In genomic region chr19:14204676-14205459, GRCh38 we compare ENCODE assay signal across 8 cellular contexts. TPM values are rescaled to one million over a fixed set of nuclear protein-coding genes. Genes with fewer than 3 reads are reported as not detected.
DNase-seq lines count a peak whose midpoint lies in the region; ATAC-seq and TF ChIP-seq lines count a peak whose summit lies in the region.
"Not testable (repeated sequence)": the region's sequence is repeated elsewhere in the genome, so short reads cannot be mapped to it uniquely, and the experiment has no call there.

No MANE protein-coding gene starts in this region.

- not testable (repeated sequence) for H3K4me1 ChIP-seq in A673 (ENCODE audit: insufficient read depth, low read length, poor library complexity, severe bottlenecking); iPS-20b (ENCODE audit: insufficient read depth, low read length)
- peaks cover 0 to 12% of the 10 kb centered on the region in 2 experiments; a peak in 1 of 4 replicates for H3K4me1 ChIP-seq in SK-N-SH (ENCODE audit: control insufficient read depth in 1 of 2, insufficient read depth in 2 of 2, low read depth in 1 of 2, low read length in 1 of 2)

- not testable (repeated sequence) for H3K27me3 ChIP-seq in A673 (replicated peaks; ENCODE audit: insufficient read depth, low read depth, low read length, poor library complexity); SK-N-SH (ENCODE audit: insufficient read depth)
- peaks cover 12% of the 10 kb centered on the region; the same call in 1 of the 2 replicates for H3K27me3 ChIP-seq in iPS-20b (ENCODE audit: insufficient read depth, low read length)

- H3K4me3 Mint-ChIP-seq in activated naive CD8-positive, alpha-beta T cell treated with anti-CD3 and anti-CD28 coated beads for 36 hours: peak overlapping the region; percentile 76
- peak overlapping the region; percentile 66 to 83 for H3K4me3 Mint-ChIP-seq in effector memory CD8-positive, alpha-beta T cell
- H3K4me3 Mint-ChIP-seq in nephron: peak overlapping the region; percentile 94 to 97 (median 97)
- peak overlapping the region; percentile 75 for H3K4me3 Mint-ChIP-seq in stimulated activated effector memory CD8-positive, alpha-beta T cell treated with anti-CD3 and anti-CD28 coated beads, Interleukin-12 subunit alpha, Interleukin-12 subunit beta, amount 100 ng/mL, for 72 hours

- not testable (repeated sequence) for TF ChIP-seq EP300 in SK-N-SH (IDR thresholded peaks at IDR 0.05; ENCODE audit: borderline replicate concordance in 1 of 2, low read depth in 1 of 2, low read length in 1 of 2)

- 42% methylated on average over 11 of the region's 28 CpGs for WGBS in SK-N-SH (ENCODE audit: low lambda C conversion rate)

- not testable (repeated sequence) for H3K9me3 Mint-ChIP-seq in activated naive CD8-positive, alpha-beta T cell treated with anti-CD3 and anti-CD28 coated beads for 36 hours; effector memory CD8-positive, alpha-beta T cell; nephron; stimulated activated effector memory CD8-positive, alpha-beta T cell treated with anti-CD3 and anti-CD28 coated beads, Interleukin-12 subunit alpha, Interleukin-12 subunit beta, amount 100 ng/mL, for 72 hours

- not testable (repeated sequence) for H3K36me3 ChIP-seq in A673 (ENCODE audit: insufficient read depth, low read length, poor library complexity, severe bottlenecking); SK-N-SH (replicated peaks in 1 of 2; ENCODE audit: control insufficient read depth in 1 of 2, insufficient read depth in 2 of 2, low read length in 1 of 2); iPS-20b (ENCODE audit: insufficient read depth, low read depth, low read length)

- ATAC-seq in effector memory CD8-positive, alpha-beta T cell (replicated peaks); stimulated activated effector memory CD8-positive, alpha-beta T cell treated with anti-CD3 and anti-CD28 coated beads, Interleukin-12 subunit alpha, Interleukin-12 subunit beta, amount 100 ng/mL, for 72 hours: not testable (repeated sequence)

- intact Hi-C loops in A673 (cut with micrococcal nuclease; ENCODE audit: unreplicated experiment): not testable (repeated sequence)

- not testable (repeated sequence) for DNase-seq in A673 (ENCODE audit: low spot score); HFF-Myc (ENCODE audit: extremely low read depth, low read depth); activated naive CD8-positive, alpha-beta T cell treated with anti-CD3 and anti-CD28 coated beads for 36 hours; effector memory CD8-positive, alpha-beta T cell; stimulated activated effector memory CD8-positive, alpha-beta T cell treated with anti-CD3 and anti-CD28 coated beads, Interleukin-12 subunit alpha, Interleukin-12 subunit beta, amount 100 ng/mL, for 72 hours (ENCODE audit: low spot score in 2 of 2)
- peak; percentile 40 for DNase-seq in SK-N-SH

- H3K27me3 Mint-ChIP-seq in activated naive CD8-positive, alpha-beta T cell treated with anti-CD3 and anti-CD28 coated beads for 36 hours: peaks cover 28% of the 10 kb centered on the region
- H3K27me3 Mint-ChIP-seq in effector memory CD8-positive, alpha-beta T cell: peaks cover 6 to 11% of the 10 kb centered on the region in 2 donors
- H3K27me3 Mint-ChIP-seq in nephron (ENCODE audit: low read depth): not testable (repeated sequence)

- H3K4me3 ChIP-seq in A673 (ENCODE audit: low read depth, low read length, poor library complexity, severe bottlenecking) (peak overlapping the region; percentile 72), HFF-Myc (replicated peaks; ENCODE audit: low read depth, low read length) (peak overlapping the region; percentile 22; the same call in 1 of the 2 replicates), SK-N-SH (ENCODE audit: low read depth in 2 of 2, low read length in 1 of 2) (peak overlapping the region; percentile 60 to 62), iPS-20b (ENCODE audit: low read length) (peak overlapping the region; percentile 88)

- BruUV-seq in A673 (replicated peaks; lab: Mats Ljungman, UMichigan): not testable (repeated sequence)

- H3K9ac ChIP-seq in SK-N-SH: not testable (repeated sequence)
- peak overlapping the region; percentile 78 for H3K9ac ChIP-seq in iPS-20b (ENCODE audit: low read depth, low read length)

- peak overlapping the region; percentile 81 for H3K4me2 ChIP-seq in SK-N-SH

- H3K9me2 ChIP-seq in SK-N-SH: not testable (repeated sequence)

- H3F3A ChIP-seq in SK-N-SH (replicated peaks; ENCODE audit: insufficient read depth): not testable (repeated sequence)

- not testable (repeated sequence) for TF ChIP-seq CTCF in A673 (conservative IDR thresholded peaks at IDR 0.05; ENCODE audit: low read depth, low read length); HFF-Myc (IDR thresholded peaks at IDR 0.05; ENCODE audit: low read depth, low read length, missing control alignments); SK-N-SH (IDR thresholded peaks at IDR 0.05); nephron (IDR thresholded peaks at IDR 0.05; ENCODE audit: unreplicated experiment in 3 of 3)

- peaks cover 36% of the 10 kb centered on the region for H3K4me1 Mint-ChIP-seq in activated naive CD8-positive, alpha-beta T cell treated with anti-CD3 and anti-CD28 coated beads for 36 hours
- peaks cover 37 to 40% of the 10 kb centered on the region in 2 donors for H3K4me1 Mint-ChIP-seq in effector memory CD8-positive, alpha-beta T cell (ENCODE audit: low read depth in 2 of 2)
- peaks cover 31% of the 10 kb centered on the region for H3K4me1 Mint-ChIP-seq in nephron
- H3K4me1 Mint-ChIP-seq in stimulated activated effector memory CD8-positive, alpha-beta T cell treated with anti-CD3 and anti-CD28 coated beads, Interleukin-12 subunit alpha, Interleukin-12 subunit beta, amount 100 ng/mL, for 72 hours: peaks cover 54% of the 10 kb centered on the region

- not testable (repeated sequence) for TF ChIP-seq RAD21 in SK-N-SH (IDR thresholded peaks at IDR 0.05; ENCODE audit: low read length)

- not testable (repeated sequence) for H4K20me1 ChIP-seq in SK-N-SH (ENCODE audit: insufficient read depth)

- H3K9me3 ChIP-seq in A673 (ENCODE audit: low read depth, low read length, poor library complexity, severe bottlenecking); SK-N-SH; iPS-20b (ENCODE audit: insufficient read depth, low read depth, low read length): not testable (repeated sequence)

- not testable (repeated sequence) for H2AFZ ChIP-seq in SK-N-SH (ENCODE audit: low read depth)

- peak overlapping the region; percentile 30 for H3K27ac Mint-ChIP-seq in activated naive CD8-positive, alpha-beta T cell treated with anti-CD3 and anti-CD28 coated beads for 36 hours
- peak overlapping the region; percentile 71 to 91 for H3K27ac Mint-ChIP-seq in effector memory CD8-positive, alpha-beta T cell
- peak overlapping the region; percentile 79 to 93 (median 82) for H3K27ac Mint-ChIP-seq in nephron
- H3K27ac Mint-ChIP-seq in stimulated activated effector memory CD8-positive, alpha-beta T cell treated with anti-CD3 and anti-CD28 coated beads, Interleukin-12 subunit alpha, Interleukin-12 subunit beta, amount 100 ng/mL, for 72 hours: peak overlapping the region; percentile 88

- not testable (repeated sequence) for H3K79me2 ChIP-seq in SK-N-SH (ENCODE audit: insufficient read depth)

- H3K36me3 Mint-ChIP-seq in activated naive CD8-positive, alpha-beta T cell treated with anti-CD3 and anti-CD28 coated beads for 36 hours; nephron (ENCODE audit: low read depth): not testable (repeated sequence)
- peaks cover 14% of the 10 kb centered on the region for H3K36me3 Mint-ChIP-seq in effector memory CD8-positive, alpha-beta T cell (ENCODE audit: insufficient read depth)
- peaks cover 12% of the 10 kb centered on the region for H3K36me3 Mint-ChIP-seq in stimulated activated effector memory CD8-positive, alpha-beta T cell treated with anti-CD3 and anti-CD28 coated beads, Interleukin-12 subunit alpha, Interleukin-12 subunit beta, amount 100 ng/mL, for 72 hours

- CTCF ChIA-PET in A673 (lab: Charles Lee): not testable (repeated sequence)
- CTCF ChIA-PET in SK-N-SH (lab: Yijun Ruan, JAX): interaction anchor here (1.0 kb wide), 1 partner anchor 144 kb away, joined by 4 read pairs; no protein-coding TSS in a partner anchor

- POLR2A ChIA-PET in A673 (lab: Charles Lee; ENCODE audit: low non-redundant PET); SK-N-SH (lab: Yijun Ruan, JAX): not testable (repeated sequence)

- peak overlapping the region; percentile 72 for H3K27ac ChIP-seq in A673 (ENCODE audit: low read depth, low read length, poor library complexity, severe bottlenecking)
- peak overlapping the region in 1 of 2 experiments; percentile 43; a peak in 1 of 4 replicates for H3K27ac ChIP-seq in SK-N-SH (ENCODE audit: low read depth in 2 of 2, low read length in 1 of 2)
- H3K27ac ChIP-seq in iPS-20b (ENCODE audit: low read length): peak overlapping the region; percentile 40

TF ChIP-seq in SK-N-SH, 30 proteins besides CTCF, POLR2A, EP300 and RAD21:
- TF ChIP-seq YY1 (IDR thresholded peaks at IDR 0.05; ENCODE audit: low read depth) (peak; percentile 75; the same call in 1 of the 2 replicates), MXI1 (IDR thresholded peaks at IDR 0.05; ENCODE audit: low read depth, low read length) (0 out of 2 replicates have a peak, but pooled peaks have one; percentile 12)
TF ChIP-seq in SK-N-SH: peak in this region for 2; not testable (repeated sequence) for 28.

RNA-seq across cellular contexts. Expression of gene ADGRL1, which starts 1.1 kb away (rescaled TPM):
- 66.1 and 72.0 TPM in 2 replicates for total RNA-seq in A673 (2021)
- polyA plus RNA-seq in SK-N-SH (2012; rRNA removed): 13.4 TPM in 2 replicates
- 4.6 and 7.8 TPM in 2 replicates for polyA plus RNA-seq in SK-N-SH (2012; cell fraction: cytosol; rRNA removed)
- polyA plus RNA-seq in SK-N-SH (2012; cell fraction: nucleus; rRNA removed): 30.2 and 34.8 TPM in 2 replicates
- 1 to 10 TPM; 8.5 to 9.5 TPM for total RNA-seq in activated naive CD8-positive, alpha-beta T cell treated with anti-CD3 and anti-CD28 coated beads for 36 hours

Comparison
In these comparisons a context has a peak if more than half of its experiments do, and no peak if none do; other contexts are left out.
1. H3K4me3 ChIP-seq: peak in every context shown above with its lines; median percentile 88 in iPS-20b; 72 in A673; 61 in SK-N-SH; 22 in HFF-Myc.
2. H3K27ac Mint-ChIP-seq: peak in every context shown above with its lines; median percentile 88 in stimulated activated effector memory CD8-positive, alpha-beta T cell treated with anti-CD3 and anti-CD28 coated beads, Interleukin-12 subunit alpha, Interleukin-12 subunit beta, amount 100 ng/mL, for 72 hours; 82 in nephron; 81 in effector memory CD8-positive, alpha-beta T cell; 30 in activated naive CD8-positive, alpha-beta T cell treated with anti-CD3 and anti-CD28 coated beads for 36 hours.